In genomic region chr11:44775366-44776356, GRCh38 we compare ENCODE assay signal across 8 cellular contexts. TPM values are rescaled to one million over a fixed set of nuclear protein-coding genes. Genes with fewer than 3 reads are reported as not detected.
DNase-seq lines count a peak whose midpoint lies in the region; ATAC-seq and TF ChIP-seq lines count a peak whose summit lies in the region.

No MANE protein-coding gene starts in this region.

- no peaks in the 10 kb centered on the region for H3K79me2 ChIP-seq in PC-9 (ENCODE audit: low read depth)

- DNase-seq in CD8-positive, alpha-beta T cell, result peak; percentile 10 to 73 (median 49)
- DNase-seq in HEK293T (ENCODE audit: extremely low spot score), result peak; percentile 85
- peak; percentile 41 to 45 for DNase-seq in PC-9
- peak; percentile 23 for DNase-seq in activated T-helper 1 cell treated with Interleukin-2 at 50 U/mL for 16 hours (ENCODE audit: low read depth)
- peak in 36 of 42 donors; percentile 9 to 72 (median 36) for DNase-seq in head of caudate nucleus
- DNase-seq in gastrocnemius medialis, result peak in 1 of 2 donors; percentile 33
- DNase-seq in NCI-H187 treated with DMSO at 0.1 percent for 48 hours (lab: John Stamatoyannopoulos, UW), result no peak

- no peaks in the 10 kb centered on the region for H3K9me3 ChIP-seq in CD8-positive, alpha-beta T cell (ENCODE audit: low read length)
- no peaks in the 10 kb centered on the region for H3K9me3 ChIP-seq in PC-9 (ENCODE audit: insufficient read depth, low read depth)
- no peaks in the 10 kb centered on the region for H3K9me3 ChIP-seq in gastrocnemius medialis

- no peak overlapping the region for H3K4me3 ChIP-seq in CD8-positive, alpha-beta T cell (ENCODE audit: low read depth, low read length)
- no peak overlapping the region for H3K4me3 ChIP-seq in PC-9
- H3K4me3 ChIP-seq in gastrocnemius medialis, result no peak overlapping the region

- H3K27ac ChIP-seq in CD8-positive, alpha-beta T cell (ENCODE audit: low read depth, low read length), result no peak overlapping the region
- H3K27ac ChIP-seq in PC-9, result no peak overlapping the region
- no peak overlapping the region for H3K27ac ChIP-seq in gastrocnemius medialis

- BruUV-seq in PC-9 (replicated peaks; lab: Mats Ljungman, UMichigan), result no TSS peak

- H3K27me3 ChIP-seq in CD8-positive, alpha-beta T cell (ENCODE audit: insufficient read depth, low read length), result no peaks in the 10 kb centered on the region
- H3K27me3 ChIP-seq in PC-9 (ENCODE audit: insufficient read depth, low read depth) (peaks cover 40% of the 10 kb centered on the region), gastrocnemius medialis (no peaks in the 10 kb centered on the region)

- POLR2A ChIA-PET in CD8-positive, alpha-beta T cell (lab: Charles Lee), result no interaction called here
- POLR2A ChIA-PET in HEK293T (lab: Yijun Ruan, JAX), result no interaction called here
- POLR2A ChIA-PET in PC-9 (lab: Charles Lee; ENCODE audit: unreplicated experiment), result no interaction called here

- no peak overlapping the region for H2AFZ ChIP-seq in PC-9

- no peaks in the 10 kb centered on the region for H3K36me3 ChIP-seq in CD8-positive, alpha-beta T cell (ENCODE audit: insufficient read depth, low read length)
- H3K36me3 ChIP-seq in PC-9 (ENCODE audit: low read depth) (no peaks in the 10 kb centered on the region), gastrocnemius medialis (no peaks in the 10 kb centered on the region)

- no peak for TF ChIP-seq POLR2A in gastrocnemius medialis (IDR thresholded peaks at IDR 0.05)

- intact Hi-C loops in CD8-positive, alpha-beta T cell (cut with DNase I, micrococcal nuclease), result loop anchor here (1.0 to 5.0 kb wide), 4 partner anchors 48 to 219 kb away; partner anchors contain the start of gene TSPAN18 (in 1 of the 2)
- intact Hi-C loops in PC-9 (cut with micrococcal nuclease; ENCODE audit: unreplicated experiment) (loop anchor here (2.0 to 5.0 kb wide), 2 partner anchors 153 to 219 kb away; no protein-coding TSS in a partner anchor), head of caudate nucleus (cut with DNase I) (no loop called here), gastrocnemius medialis (cut with DNase I; ENCODE audit: low total_unique reads) (loop anchor here (1.0 to 2.0 kb wide), 2 partner anchors 47 to 154 kb away; no protein-coding TSS in a partner anchor)

- no peak overlapping the region for H3K4me3 Mint-ChIP-seq in CD8-positive, alpha-beta T cell

- no peaks in the 10 kb centered on the region for H3F3A ChIP-seq in PC-9 (ENCODE audit: insufficient read depth, low read depth)

- H4K20me1 ChIP-seq in PC-9 (ENCODE audit: insufficient read depth), result peaks cover 4% of the 10 kb centered on the region; the same call in 1 of the 2 replicates

- H3K9me3 Mint-ChIP-seq in CD8-positive, alpha-beta T cell, result no peaks in the 10 kb centered on the region

- H3K27ac Mint-ChIP-seq in CD8-positive, alpha-beta T cell, result no peak overlapping the region

- CTCF ChIA-PET in CD8-positive, alpha-beta T cell (lab: Charles Lee), result interaction anchor here (0.7 to 3.1 kb wide), 33 partner anchors 8 to 693 kb away, joined by 3 to 19 read pairs (median 4); no protein-coding TSS in a partner anchor
- CTCF ChIA-PET in HEK293T (lab: Yijun Ruan, JAX), result interaction anchor here (0.6 to 2.3 kb wide), 16 partner anchors 8 to 189 kb away, joined by 3 to 7 read pairs (median 4); no protein-coding TSS in a partner anchor
- CTCF ChIA-PET in PC-9 (lab: Charles Lee), result interaction anchor here (0.6 kb wide), 1 partner anchor 154 kb away, joined by 3 read pairs; no protein-coding TSS in a partner anchor

- no peaks in the 10 kb centered on the region for H3K27me3 Mint-ChIP-seq in CD8-positive, alpha-beta T cell (ENCODE audit: low read depth)

- peak; percentile 49 for ATAC-seq in CD8-positive, alpha-beta T cell
- peak; percentile 68 to 69 for ATAC-seq in gastrocnemius medialis
- ATAC-seq in GM21619 (IDR thresholded peaks at IDR 0.05; ENCODE audit: unreplicated experiment), result no peak

- H3K9me2 ChIP-seq in PC-9 (ENCODE audit: insufficient read depth), result no peaks in the 10 kb centered on the region

- in situ Hi-C loops in gastrocnemius medialis (cut with MboI; ENCODE audit: low sequenced_read_pairs in 4 of 4), result loop anchor here in 1 of 4 donors (5.0 kb wide), 1 partner anchor 153 kb away; no protein-coding TSS in a partner anchor

- peaks cover 5% of the 10 kb centered on the region for H3K4me1 Mint-ChIP-seq in CD8-positive, alpha-beta T cell (ENCODE audit: low read depth)

- H3K36me3 Mint-ChIP-seq in CD8-positive, alpha-beta T cell, result no peaks in the 10 kb centered on the region

- H3K4me1 ChIP-seq in CD8-positive, alpha-beta T cell (ENCODE audit: insufficient read depth, low read length), result no peaks in the 10 kb centered on the region
- no peaks in the 10 kb centered on the region for H3K4me1 ChIP-seq in PC-9 (replicated peaks; ENCODE audit: insufficient read depth)
- H3K4me1 ChIP-seq in gastrocnemius medialis, result peaks cover 0 to 16% of the 10 kb centered on the region in 2 donors

- peak; percentile 76 for TF ChIP-seq CTCF in CD8-positive, alpha-beta T cell (IDR thresholded peaks at IDR 0.05)
- TF ChIP-seq CTCF in PC-9 (conservative IDR thresholded peaks at IDR 0.05) (peak; percentile 91), gastrocnemius medialis (IDR thresholded peaks at IDR 0.05 in 4 of 5, conservative IDR thresholded peaks at IDR 0.05 in 1 of 5) (peak; percentile 38 to 75 (median 63))

- H3K4me2 ChIP-seq in PC-9, result no peak overlapping the region

TF ChIP-seq in HEK293T, 16 proteins besides CTCF, POLR2A, EP300 and RAD21:
- TF ChIP-seq ARNT (IDR thresholded peaks at IDR 0.05) (no peak), NFRKB (IDR thresholded peaks at IDR 0.05) (no peak), SP1 (IDR thresholded peaks at IDR 0.05) (no peak), PKNOX1 (IDR thresholded peaks at IDR 0.05) (no peak), TARDBP (IDR thresholded peaks at IDR 0.05) (no peak)
TF ChIP-seq in HEK293T: peak in this region for 0.

RNA-seq across cellular contexts. Expression of gene TSPAN18, which starts 48.9 kb away (rescaled TPM):
- total RNA-seq in CD8-positive, alpha-beta T cell, result 1 to 10 TPM; 6.1 to 6.3 TPM
- not detected in 2 replicates for total RNA-seq in PC-9 (2021)
- total RNA-seq in gastrocnemius medialis, result 1 to 10 TPM; 2.1 to 9.1 (median 2.5) TPM
